Comparison of ENCODE assay signal across 12 cellular contexts in the genomic region with DNA sequence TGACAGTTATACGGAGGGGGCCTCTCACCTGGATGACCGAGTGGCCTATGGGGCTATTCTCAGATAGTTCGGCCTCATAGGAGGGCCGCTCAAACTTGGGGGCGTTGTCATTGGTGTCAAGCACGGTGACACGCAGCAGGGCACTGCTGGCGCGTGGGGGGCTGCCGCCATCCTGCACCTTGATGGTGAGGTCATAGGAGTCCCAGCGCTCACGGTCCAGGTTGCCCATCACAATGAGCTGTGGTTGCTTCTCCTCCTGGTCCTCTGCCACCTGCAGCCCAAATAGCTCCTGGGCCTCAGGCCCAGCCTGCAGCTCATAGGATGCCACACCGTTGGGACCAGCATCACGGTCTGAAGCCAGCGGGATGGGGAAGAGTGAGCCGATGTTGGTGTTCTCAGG. TPM values are rescaled to one million over a fixed set of nuclear protein-coding genes. Genes with fewer than 3 reads are reported as not detected.
"Had no signal": no experiment of that assay in that cellular context is flagged by ENCODE, and none has a peak within 500 bp of the region (broad histone marks: within the 10 kb centered on the region; RNA-seq: fewer than 3 reads in every experiment).

No MANE protein-coding gene starts in this region.

- H3K36me3 ChIP-seq: gastrocnemius medialis had no signal

- H2AFZ ChIP-seq: parathyroid adenoma had no signal

- H3K9me3 ChIP-seq: gastrocnemius medialis, left ventricle myocardium inferior, tibial nerve, vagina had no signal

- DNase-seq: activated CD4-positive, alpha-beta T cell treated with anti-CD3 and anti-CD28 coated beads, Interleukin-2, amount 10 ng/mL, durations not matched to agents 7 days and 5 days; activated gamma-delta T cell treated with Interleukin-2 at 50 U/mL for 16 hours; activated T-cell treated with anti-CD3 and anti-CD28 coated beads, Interleukin-2, amount 50 U/mL, for 72 hours; amniotic stem cell; gastrocnemius medialis; left ventricle myocardium inferior; naive B cell; stimulated activated naive B cell treated with anti-CD40 and anti-IgM and Interleukin-4, amounts not matched to agents 10 μg/mL and 1 μg/mL and 100 μg/mL, for 72 hours had no signal

- H3K9ac ChIP-seq: parathyroid adenoma had no signal

- H3K27ac ChIP-seq: gastrocnemius medialis, parathyroid adenoma, vagina had no signal

- H3K27me3 ChIP-seq: tibial nerve, vagina had no signal

- H3K4me3 ChIP-seq: gastrocnemius medialis, left ventricle myocardium inferior, tibial nerve, vagina had no signal

- H3K4me1 ChIP-seq: gastrocnemius medialis had no signal

RNA-seq across cellular contexts. Expression of gene PCDH1, which starts 9.7 kb away (rescaled TPM):
- total RNA-seq: activated CD4-positive, alpha-beta T cell treated with anti-CD3 and anti-CD28 coated beads, Interleukin-2, amount 10 ng/mL, durations not matched to agents 7 days and 5 days; activated CD8-positive, alpha-beta memory T cell treated with anti-CD3 and anti-CD28 coated beads for 36 hours had no signal
